In genomic region chr12:52231305-52232232, GRCh38 we compare ENCODE assay signal across 1 cellular context.
A peak's percentile ranks its signal among the peaks of the same experiment; 100 is the strongest.
TF ChIP-seq lines count a peak whose summit lies in the region.

No MANE protein-coding gene starts in this region.

TF ChIP-seq in A549, 52 proteins besides CTCF, POLR2A, EP300 and RAD21:
- TF ChIP-seq RARB (CRISPR knock-in tag; IDR thresholded peaks at IDR 0.05) (0 out of 2 replicates have a peak, but pooled peaks have one; percentile 22), SREBF2 (IDR thresholded peaks at IDR 0.05) (no peak), KDM5A (IDR thresholded peaks at IDR 0.05) (no peak), JUNB (IDR thresholded peaks at IDR 0.05) (no peak), FOSB (CRISPR knock-in tag; IDR thresholded peaks at IDR 0.05) (0 out of 2 replicates have a peak, but pooled peaks have one; percentile 59), POLR2AphosphoS2 (conservative IDR thresholded peaks at IDR 0.05; ENCODE audit: low read length) (no peak), HEYL (CRISPR knock-in tag; IDR thresholded peaks at IDR 0.05) (peak; percentile 8; the same call in 1 of the 2 replicates), HOXB5 (CRISPR knock-in tag; IDR thresholded peaks at IDR 0.05) (no peak), NPAS2 (CRISPR knock-in tag; IDR thresholded peaks at IDR 0.05; ENCODE audit: borderline replicate concordance) (no peak; the same call in 1 of the 2 replicates), RFX5 (IDR thresholded peaks at IDR 0.05) (no peak), CHD2 (IDR thresholded peaks at IDR 0.05; ENCODE audit: low read length, partially characterized antibody) (no peak), EHF (CRISPR knock-in tag; IDR thresholded peaks at IDR 0.05) (peak; percentile 61), CEBPB (IDR thresholded peaks at IDR 0.05) (no peak), BHLHE40 (IDR thresholded peaks at IDR 0.05; ENCODE audit: low read depth, low read length) (no peak), BCL3 (IDR thresholded peaks at IDR 0.05) (no peak), JUN (IDR thresholded peaks at IDR 0.05) (no peak)
